ENCODE assay signal across 19 cellular contexts in genomic region chr4:184419976-184420375, GRCh38. TPM values are rescaled to one million over a fixed set of nuclear protein-coding genes. Genes with fewer than 3 reads are reported as not detected.
A peak's percentile ranks its signal among the peaks of the same experiment; 100 is the strongest.
DNase-seq lines count a peak whose midpoint lies in the region; ATAC-seq and TF ChIP-seq lines count a peak whose summit lies in the region.
"Had no signal": no experiment of that assay in that cellular context is flagged by ENCODE, and none has a peak within 500 bp of the region (broad histone marks: within the 10 kb centered on the region; RNA-seq: fewer than 3 reads in every experiment).

No MANE protein-coding gene starts in this region.

- H3K9me3 ChIP-seq in CD8-positive, alpha-beta memory T cell (ENCODE audit: low read length) = no peaks in the 10 kb centered on the region
- H3K9me3 ChIP-seq in naive thymus-derived CD4-positive, alpha-beta T cell (ENCODE audit: control insufficient read depth in 2 of 3, low read length in 3 of 3) = no peaks in the 10 kb centered on the region
- no peaks in the 10 kb centered on the region for H3K9me3 ChIP-seq in smooth muscle cell (replicated peaks; ENCODE audit: low read depth)
- H3K9me3 ChIP-seq: right lobe of liver, upper lobe of left lung had no signal

- ATAC-seq in activated CD8-positive, alpha-beta T cell treated with anti-CD3 and anti-CD28 coated beads for 36 hours = no peak
- no peak for ATAC-seq in naive thymus-derived CD4-positive, alpha-beta T cell
- no peak for ATAC-seq in SK-N-SH treated with all-trans-retinoic acid at 6 μM for 48 hours

- DNase-seq in T-helper 2 cell treated with Interferon-gamma antibody and Interleukin-4, amounts not matched to agents 5 μg/mL and 100 μg/mL, for 36 hours (ENCODE audit: low spot score) = no peak
- DNase-seq in T-helper 2 cell (no peak), smooth muscle cell (lab: John Stamatoyannopoulos, UW; ENCODE audit: unreplicated experiment) (no peak)
- no peak for DNase-seq in CD8-positive, alpha-beta memory T cell
- DNase-seq in activated CD8-positive, alpha-beta T cell treated with anti-CD3 and anti-CD28 coated beads for 36 hours = no peak
- DNase-seq in naive thymus-derived CD4-positive, alpha-beta T cell = no peak
- DNase-seq in central memory CD4-positive, alpha-beta T cell = no peak
- DNase-seq: 8988T; activated naive CD4-positive, alpha-beta T cell treated with anti-CD3 and anti-CD28 coated beads, Interleukin-2, amount 50 U/mL, for 16 hours; BE2C; GF-D8; NCI-H1105 treated with DMSO at 0.1 percent for 48 hours; NCI-H510A; right lobe of liver; stomach; upper lobe of left lung had no signal

- H3K9me3 Mint-ChIP-seq in T-helper 2 cell treated with Interferon-gamma antibody and Interleukin-4, amounts not matched to agents 5 μg/mL and 100 μg/mL, for 36 hours = peaks cover 4% of the 10 kb centered on the region
- peaks cover 0 to 6% (median 0%) of the 10 kb centered on the region in 5 donors for H3K9me3 Mint-ChIP-seq in CD8-positive, alpha-beta memory T cell
- H3K9me3 Mint-ChIP-seq in activated CD8-positive, alpha-beta T cell treated with anti-CD3 and anti-CD28 coated beads for 36 hours = peaks cover 7% of the 10 kb centered on the region
- peaks cover 0 to 9% (median 3%) of the 10 kb centered on the region in 11 donors for H3K9me3 Mint-ChIP-seq in naive thymus-derived CD4-positive, alpha-beta T cell

- H3K4me3 ChIP-seq in CD8-positive, alpha-beta memory T cell (ENCODE audit: low read length) = no peak overlapping the region
- no peak overlapping the region for H3K4me3 ChIP-seq in naive thymus-derived CD4-positive, alpha-beta T cell (ENCODE audit: low read length)
- no peak overlapping the region for H3K4me3 ChIP-seq in smooth muscle cell
- H3K4me3 ChIP-seq: coronary artery, right lobe of liver, stomach, upper lobe of left lung had no signal

- no peaks in the 10 kb centered on the region for H3K27me3 ChIP-seq in CD8-positive, alpha-beta memory T cell (ENCODE audit: insufficient read depth, low read length, poor library complexity, severe bottlenecking)
- H3K27me3 ChIP-seq in naive thymus-derived CD4-positive, alpha-beta T cell (ENCODE audit: control insufficient read depth in 2 of 2, insufficient read depth in 2 of 2, low read length in 2 of 2) = no peaks in the 10 kb centered on the region
- H3K27me3 ChIP-seq in smooth muscle cell (ENCODE audit: low read depth) = no peaks in the 10 kb centered on the region
- H3K27me3 ChIP-seq: BE2C, right lobe of liver, stomach, upper lobe of left lung had no signal

- peaks cover 29% of the 10 kb centered on the region for H3K36me3 ChIP-seq in CD8-positive, alpha-beta memory T cell (ENCODE audit: insufficient read depth, low read length)
- peaks cover 0 to 25% (median 3%) of the 10 kb centered on the region in 3 experiments for H3K36me3 ChIP-seq in naive thymus-derived CD4-positive, alpha-beta T cell (ENCODE audit: control insufficient read depth in 2 of 3, insufficient read depth in 3 of 3, low read length in 3 of 3)
- H3K36me3 ChIP-seq in smooth muscle cell (ENCODE audit: low read depth) = no peaks in the 10 kb centered on the region

- H3K4me1 Mint-ChIP-seq in T-helper 2 cell treated with Interferon-gamma antibody and Interleukin-4, amounts not matched to agents 5 μg/mL and 100 μg/mL, for 36 hours (ENCODE audit: low read depth) = peaks cover 71% of the 10 kb centered on the region
- H3K4me1 Mint-ChIP-seq in CD8-positive, alpha-beta memory T cell = peaks cover 67 to 93% (median 86%) of the 10 kb centered on the region in 3 donors
- peaks cover 72% of the 10 kb centered on the region for H3K4me1 Mint-ChIP-seq in activated CD8-positive, alpha-beta T cell treated with anti-CD3 and anti-CD28 coated beads for 36 hours (ENCODE audit: low read depth)
- peaks cover 44 to 84% (median 75%) of the 10 kb centered on the region in 7 donors for H3K4me1 Mint-ChIP-seq in naive thymus-derived CD4-positive, alpha-beta T cell
- H3K4me1 Mint-ChIP-seq: brain had no signal

- intact Hi-C loops in activated CD8-positive, alpha-beta T cell treated with anti-CD3 and anti-CD28 coated beads for 36 hours (cut with micrococcal nuclease) = loop anchor here (5.0 kb wide), 4 partner anchors 42 to 153 kb away; no protein-coding TSS in a partner anchor
- intact Hi-C loops in naive thymus-derived CD4-positive, alpha-beta T cell (cut with micrococcal nuclease) = loop anchor here (2.0 to 10.0 kb wide), 7 partner anchors 32 to 915 kb away; partner anchors contain the start of genes CASP3 (in 1 of the 2), ING2 (in 1 of the 2) and PRIMPOL (in 1 of the 2)

- 94% methylated on average over 7 of the region's 7 CpGs for WGBS in smooth muscle cell (ENCODE audit: low lambda C conversion rate)

- H4K20me1 ChIP-seq in smooth muscle cell (ENCODE audit: low read depth) = peaks cover 45% of the 10 kb centered on the region

- no peak overlapping the region for H3K9ac ChIP-seq in smooth muscle cell (ENCODE audit: low read depth)

- no peaks in the 10 kb centered on the region for H3K27me3 Mint-ChIP-seq in T-helper 2 cell treated with Interferon-gamma antibody and Interleukin-4, amounts not matched to agents 5 μg/mL and 100 μg/mL, for 36 hours (ENCODE audit: low read depth)
- no peaks in the 10 kb centered on the region for H3K27me3 Mint-ChIP-seq in CD8-positive, alpha-beta memory T cell
- no peaks in the 10 kb centered on the region for H3K27me3 Mint-ChIP-seq in activated CD8-positive, alpha-beta T cell treated with anti-CD3 and anti-CD28 coated beads for 36 hours
- H3K27me3 Mint-ChIP-seq in naive thymus-derived CD4-positive, alpha-beta T cell = no peaks in the 10 kb centered on the region
- H3K27me3 Mint-ChIP-seq: brain had no signal

- H3F3A ChIP-seq in smooth muscle cell (ENCODE audit: low read depth) = no peaks in the 10 kb centered on the region

- peaks cover 21% of the 10 kb centered on the region for H3K79me2 ChIP-seq in smooth muscle cell (ENCODE audit: low read depth)

- CTCF ChIA-PET in CD8-positive, alpha-beta memory T cell (lab: Charles Lee) = interaction anchor here (1.4 to 1.6 kb wide), 2 partner anchors 16 to 156 kb away, joined by 3 to 7 read pairs; no protein-coding TSS in a partner anchor
- CTCF ChIA-PET in activated CD8-positive, alpha-beta T cell treated with anti-CD3 and anti-CD28 coated beads for 36 hours (lab: Charles Lee) = interaction anchor here (2.5 kb wide), 1 partner anchor 156 kb away, joined by 13 read pairs; no protein-coding TSS in a partner anchor
- CTCF ChIA-PET in naive thymus-derived CD4-positive, alpha-beta T cell (lab: Charles Lee) = interaction anchor here (1.7 kb wide), 1 partner anchor 8 kb away, joined by 5 read pairs; no protein-coding TSS in a partner anchor

- no peak overlapping the region for H3K27ac ChIP-seq in CD8-positive, alpha-beta memory T cell (ENCODE audit: low read depth, low read length)
- H3K27ac ChIP-seq in naive thymus-derived CD4-positive, alpha-beta T cell (ENCODE audit: low read depth, low read length) = no peak overlapping the region
- no peak overlapping the region for H3K27ac ChIP-seq in smooth muscle cell (ENCODE audit: low read depth)
- H3K27ac ChIP-seq: coronary artery, right lobe of liver had no signal

- H2AFZ ChIP-seq in smooth muscle cell (ENCODE audit: low read depth) = no peak overlapping the region

- H3K4me1 ChIP-seq in CD8-positive, alpha-beta memory T cell (ENCODE audit: insufficient read depth, low read length) = peaks cover 55% of the 10 kb centered on the region
- H3K4me1 ChIP-seq in naive thymus-derived CD4-positive, alpha-beta T cell (ENCODE audit: control insufficient read depth in 2 of 2, insufficient read depth in 2 of 2, low read length in 2 of 2) = peaks cover 26 to 52% of the 10 kb centered on the region in 2 donors
- H3K4me1 ChIP-seq in smooth muscle cell (ENCODE audit: low read depth) = no peaks in the 10 kb centered on the region
- H3K4me1 ChIP-seq: BE2C had no signal

- no peak for TF ChIP-seq CTCF in activated CD8-positive, alpha-beta T cell treated with anti-CD3 and anti-CD28 coated beads for 36 hours (IDR thresholded peaks at IDR 0.05)
- no peak for TF ChIP-seq CTCF in smooth muscle cell (IDR thresholded peaks at IDR 0.05; ENCODE audit: borderline replicate concordance, insufficient read depth, poor library complexity, severe bottlenecking)

- peak overlapping the region; percentile 88 for H3K27ac Mint-ChIP-seq in T-helper 2 cell treated with Interferon-gamma antibody and Interleukin-4, amounts not matched to agents 5 μg/mL and 100 μg/mL, for 36 hours
- H3K27ac Mint-ChIP-seq in CD8-positive, alpha-beta memory T cell = peak overlapping the region; percentile 87 to 97 (median 92)
- H3K27ac Mint-ChIP-seq in activated CD8-positive, alpha-beta T cell treated with anti-CD3 and anti-CD28 coated beads for 36 hours = peak overlapping the region; percentile 56
- H3K27ac Mint-ChIP-seq in naive thymus-derived CD4-positive, alpha-beta T cell = peak overlapping the region; percentile 67 to 95 (median 89)

- POLR2A ChIA-PET in CD8-positive, alpha-beta memory T cell (lab: Charles Lee) = interaction anchor here (0.6 to 2.4 kb wide), 2 partner anchors 46 to 55 kb away, joined by 3 to 8 read pairs; partner anchors contain the start of gene IRF2
- POLR2A ChIA-PET in activated CD8-positive, alpha-beta T cell treated with anti-CD3 and anti-CD28 coated beads for 36 hours (lab: Charles Lee) = interaction anchor here (0.5 to 1.2 kb wide), 3 partner anchors 10 to 138 kb away, joined by 3 read pairs; no protein-coding TSS in a partner anchor
- POLR2A ChIA-PET in naive thymus-derived CD4-positive, alpha-beta T cell (lab: Charles Lee) = interaction anchor here (1.1 to 1.6 kb wide), 2 partner anchors 55 to 117 kb away, joined by 3 to 6 read pairs; partner anchors contain the start of gene IRF2

- peak overlapping the region; percentile 72 for H3K4me3 Mint-ChIP-seq in T-helper 2 cell treated with Interferon-gamma antibody and Interleukin-4, amounts not matched to agents 5 μg/mL and 100 μg/mL, for 36 hours
- peak overlapping the region; percentile 57 to 81 (median 71) for H3K4me3 Mint-ChIP-seq in CD8-positive, alpha-beta memory T cell
- H3K4me3 Mint-ChIP-seq in activated CD8-positive, alpha-beta T cell treated with anti-CD3 and anti-CD28 coated beads for 36 hours = peak overlapping the region; percentile 12
- H3K4me3 Mint-ChIP-seq in naive thymus-derived CD4-positive, alpha-beta T cell = peak overlapping the region in 4 of 10 donors; percentile 56 to 79 (median 66)
- H3K4me3 Mint-ChIP-seq: brain had no signal

- no peak overlapping the region for H3K4me2 ChIP-seq in smooth muscle cell

- H3K36me3 Mint-ChIP-seq in T-helper 2 cell treated with Interferon-gamma antibody and Interleukin-4, amounts not matched to agents 5 μg/mL and 100 μg/mL, for 36 hours (ENCODE audit: low read depth) = peaks cover 62% of the 10 kb centered on the region
- peaks cover 7 to 64% (median 29%) of the 10 kb centered on the region in 3 donors for H3K36me3 Mint-ChIP-seq in CD8-positive, alpha-beta memory T cell
- peaks cover 74% of the 10 kb centered on the region for H3K36me3 Mint-ChIP-seq in activated CD8-positive, alpha-beta T cell treated with anti-CD3 and anti-CD28 coated beads for 36 hours (ENCODE audit: low read depth)
- H3K36me3 Mint-ChIP-seq in naive thymus-derived CD4-positive, alpha-beta T cell = peaks cover 19 to 64% (median 48%) of the 10 kb centered on the region in 5 donors

RNA-seq across cellular contexts. Expression of gene IRF2, which starts 54.4 kb away (rescaled TPM):
- 10 to 100 TPM; 44.1 to 44.3 TPM for total RNA-seq in CD8-positive, alpha-beta memory T cell
- polyA plus RNA-seq in CD8-positive, alpha-beta memory T cell = 79.3 TPM
- total RNA-seq in activated CD8-positive, alpha-beta T cell treated with anti-CD3 and anti-CD28 coated beads for 36 hours = 10 to 100 TPM; 48.1 to 56.4 TPM
- total RNA-seq in naive thymus-derived CD4-positive, alpha-beta T cell = 10 to 100 TPM; 31.2 to 86.3 (median 75.0) TPM
- polyA plus RNA-seq in naive thymus-derived CD4-positive, alpha-beta T cell = 10 to 100 TPM; 83.5 to 87.0 TPM
- 18.4 and 21.6 TPM in 2 replicates for total RNA-seq in smooth muscle cell
- 6.6 and 10.2 TPM in 2 replicates for polyA plus RNA-seq in smooth muscle cell
